In the genomic region with DNA sequence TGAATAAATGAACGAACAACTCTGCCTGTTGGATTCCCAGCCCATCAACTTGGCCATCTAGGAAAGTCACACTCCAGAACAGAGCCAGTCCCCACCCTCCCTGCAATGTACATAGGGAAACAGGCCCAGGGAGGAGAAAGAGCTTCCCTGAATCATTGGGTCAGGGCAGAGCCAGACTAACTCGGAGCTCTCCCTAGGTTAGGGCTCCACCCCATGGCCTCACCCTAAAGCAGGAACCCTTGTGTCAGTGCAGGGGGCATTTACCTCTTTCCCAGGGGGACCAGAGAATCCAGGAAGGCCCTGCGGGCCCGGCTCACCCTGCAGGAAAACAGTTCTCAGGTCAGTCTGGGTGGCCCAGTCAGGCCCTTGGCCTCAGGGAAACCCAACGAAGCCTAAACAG, we compare ENCODE assay signal across 14 cellular contexts. TPM values are rescaled to one million over a fixed set of nuclear protein-coding genes. Genes with fewer than 3 reads are reported as not detected.
DNase-seq lines count a peak whose midpoint lies in the region; ATAC-seq and TF ChIP-seq lines count a peak whose summit lies in the region.
"Had no signal": no experiment of that assay in that cellular context is flagged by ENCODE, and none has a peak within 500 bp of the region (broad histone marks: within the 10 kb centered on the region; RNA-seq: fewer than 3 reads in every experiment).

No MANE protein-coding gene starts in this region.

- BruUV-seq in Panc1 (replicated peaks; lab: Mats Ljungman, UMichigan) = no TSS peak

- no peaks in the 10 kb centered on the region for H3K9me3 ChIP-seq in Panc1 (ENCODE audit: control insufficient read depth, insufficient read depth, low read depth, low read length)

- H3K4me3 ChIP-seq in Panc1 (ENCODE audit: low read depth in 2 of 2, low read length in 2 of 2) (no peak overlapping the region), fibroblast of mammary gland (ENCODE audit: control insufficient read depth, low read depth, low read length) (no peak overlapping the region)

- H3K4me1 Mint-ChIP-seq in natural killer cell = no peaks in the 10 kb centered on the region
- H3K4me1 Mint-ChIP-seq: central memory CD8-positive, alpha-beta T cell had no signal

- intact Hi-C loops in Panc1 (cut with micrococcal nuclease; ENCODE audit: unreplicated experiment) = no loop called here
- intact Hi-C loops in natural killer cell (cut with micrococcal nuclease) = no loop called here

- no peak overlapping the region for H3K27ac Mint-ChIP-seq in natural killer cell
- H3K27ac Mint-ChIP-seq: CD8-positive, alpha-beta T cell had no signal

- H3K4me1 ChIP-seq in Panc1 (ENCODE audit: control insufficient read depth, insufficient read depth, low read length) = no peaks in the 10 kb centered on the region

- in situ Hi-C loops in ACHN (cut with HindIII; ENCODE audit: low pct_ligation_motif_present, low pct_unique_long_range_greater_than_20kb, low sequenced_read_pairs) (no loop called here), GM13977 (cut with MboI; ENCODE audit: low pct_unique_long_range_greater_than_20kb, low sequenced_read_pairs, unreplicated experiment) (no loop called here), Panc1 (cut with HindIII; ENCODE audit: low pct_unique_long_range_greater_than_20kb, low sequenced_read_pairs) (no loop called here)

- ATAC-seq in Panc1 = peak; percentile 54; the same call in 1 of the 2 replicates
- ATAC-seq in natural killer cell = no peak
- no peak for ATAC-seq in HG03457 (IDR thresholded peaks at IDR 0.05; ENCODE audit: unreplicated experiment)
- ATAC-seq: CD8-positive, alpha-beta T cell had no signal

- no peaks in the 10 kb centered on the region for H3K27me3 Mint-ChIP-seq in natural killer cell (ENCODE audit: low read depth in 2 of 2)
- H3K27me3 Mint-ChIP-seq: central memory CD8-positive, alpha-beta T cell had no signal

- no peak overlapping the region for H3K27ac ChIP-seq in Panc1 (ENCODE audit: low read length)

- POLR2A ChIA-PET in Panc1 (lab: Charles Lee) = no interaction called here

- DNase-seq in ACHN = peak; percentile 4
- no peak for DNase-seq in GM13977 (ENCODE audit: low spot score)
- DNase-seq in Panc1 (ENCODE audit: low read depth, low spot score) = no peak
- DNase-seq in fibroblast of mammary gland (ENCODE audit: low read depth) = peak; percentile 25
- no peak for DNase-seq in natural killer cell
- DNase-seq in effector CD8-positive, alpha-beta T cell (lab: John Stamatoyannopoulos, UW) = no peak
- DNase-seq in NCI-H510A treated with DMSO at 0.1 percent for 48 hours (lab: John Stamatoyannopoulos, UW) = no peak
- DNase-seq: activated T-cell treated with anti-CD3 and anti-CD28 coated beads, Interleukin-2, amount 50 U/mL, for 48 hours; CD8-positive, alpha-beta T cell; KG1 had no signal

- H3K36me3 Mint-ChIP-seq in natural killer cell = no peaks in the 10 kb centered on the region
- H3K36me3 Mint-ChIP-seq: CD8-positive, alpha-beta T cell had no signal

- no peak overlapping the region for H3K4me3 Mint-ChIP-seq in natural killer cell
- H3K4me3 Mint-ChIP-seq: CD8-positive, alpha-beta T cell; central memory CD8-positive, alpha-beta T cell had no signal

- peak; percentile 21 for TF ChIP-seq CTCF in GM13977 (IDR thresholded peaks at IDR 0.05; ENCODE audit: extremely low read depth, insufficient read depth, missing control alignments)
- no peak for TF ChIP-seq CTCF in Panc1 (IDR thresholded peaks at IDR 0.05)
- TF ChIP-seq CTCF in fibroblast of mammary gland (conservative IDR thresholded peaks at IDR 0.05; ENCODE audit: control insufficient read depth, insufficient read depth, low read depth, low read length) = peak; percentile 19
- no peak for TF ChIP-seq CTCF in natural killer cell (IDR thresholded peaks at IDR 0.05)

- H3K9me3 Mint-ChIP-seq in natural killer cell = no peaks in the 10 kb centered on the region
- H3K9me3 Mint-ChIP-seq: CD8-positive, alpha-beta T cell; central memory CD8-positive, alpha-beta T cell had no signal

- no peaks in the 10 kb centered on the region for H3K36me3 ChIP-seq in Panc1 (ENCODE audit: control insufficient read depth, insufficient read depth, low read length)

- no peaks in the 10 kb centered on the region for H3K27me3 ChIP-seq in Panc1 (ENCODE audit: control insufficient read depth, insufficient read depth, low read length)

- CTCF ChIA-PET in Panc1 (lab: Charles Lee) = interaction anchor here (0.6 to 1.3 kb wide), 3 partner anchors 11 to 162 kb away, joined by 3 to 8 read pairs (median 3); a partner anchor contains a TSS

RNA-seq across cellular contexts. Expression of a gene that starts 11.6 kb away (rescaled TPM):
- total RNA-seq in Panc1 (2021; ENCODE audit: unreplicated experiment) (2.9 TPM), natural killer cell (1 to 10 TPM; 2.4 to 2.6 (median 2.5) TPM)
- 1.7 TPM for polyA plus RNA-seq in Panc1 (2012; ENCODE audit: insufficient read length)

RNA-seq across cellular contexts. Expression of a gene that starts 47.4 kb away (rescaled TPM):
- total RNA-seq in Panc1 (2021; ENCODE audit: unreplicated experiment) = 65.4 TPM
- 44.5 TPM for polyA plus RNA-seq in Panc1 (2012; ENCODE audit: insufficient read length)
- total RNA-seq in natural killer cell = 10 to 100 TPM; 15.3 to 19.5 (median 19.3) TPM

RNA-seq across cellular contexts. Expression of a gene that starts 57.7 kb away (rescaled TPM):
- total RNA-seq in Panc1 (2021; ENCODE audit: unreplicated experiment) (not detected), natural killer cell (not detected)
- polyA plus RNA-seq in Panc1 (2012; ENCODE audit: insufficient read length) = not detected
- total RNA-seq: CD8-positive, alpha-beta T cell; glomerular endothelial cell; lung microvascular endothelial cell had no signal

Comparison
In these comparisons a context has a peak if more than half of its experiments do, and no peak if none do; other contexts are left out.
1. DNase-seq: peak in ACHN (single experiment) and fibroblast of mammary gland (single experiment); none in GM13977 (single experiment), Panc1 (single experiment), natural killer cell (single experiment), effector CD8-positive, alpha-beta T cell (single experiment) and NCI-H510A treated with DMSO at 0.1 percent for 48 hours (single experiment).
2. CTCF ChIP-seq: peak in GM13977 (single experiment) and fibroblast of mammary gland (single experiment); none in Panc1 (single experiment) and natural killer cell (single experiment).